In the genomic region with DNA sequence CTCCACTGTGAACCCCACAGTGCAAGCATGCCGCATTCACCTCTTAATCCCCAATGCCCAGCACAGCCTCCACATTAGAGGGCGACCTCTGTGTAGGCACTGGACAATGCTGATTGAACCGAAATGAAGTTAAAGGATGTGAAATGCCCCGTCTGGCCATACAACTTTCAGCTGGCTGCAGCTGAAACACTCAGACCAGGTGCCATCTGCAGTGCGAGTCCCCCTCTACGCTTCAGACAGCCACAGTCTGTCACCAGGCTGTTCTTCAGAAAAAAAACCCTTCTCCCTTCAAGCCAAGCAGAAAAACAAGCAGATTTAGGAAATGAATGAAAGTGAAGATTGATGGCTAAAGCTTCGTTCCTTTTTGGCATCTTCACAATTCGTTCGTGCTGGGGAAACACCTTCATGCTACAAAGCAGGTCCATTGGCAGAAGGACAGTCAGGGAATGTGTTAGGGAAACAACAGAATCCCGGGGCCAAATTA, we compare ENCODE assay signal across 1 cellular context.
TF ChIP-seq lines count a peak whose summit lies in the region.

No MANE protein-coding gene starts in this region.

TF ChIP-seq in K562, 482 proteins besides CTCF, POLR2A, EP300 and RAD21 (continued from another document):
- TF ChIP-seq BRD4 (IDR thresholded peaks at IDR 0.05) (0 out of 2 replicates have a peak, but pooled peaks have one; percentile 1), KDM4B (IDR thresholded peaks at IDR 0.05; ENCODE audit: borderline replicate concordance in 2 of 2, low read depth in 1 of 2) (no peak), DMBX1 (CRISPR knock-in tag; IDR thresholded peaks at IDR 0.05; ENCODE audit: borderline replicate concordance) (peak; percentile 65; the same call in 1 of the 2 replicates), MBD2 (IDR thresholded peaks at IDR 0.05; ENCODE audit: borderline replicate concordance, low read depth) (peak; percentile 33; the same call in 1 of the 2 replicates), DDX20 (tag; IDR thresholded peaks at IDR 0.05; ENCODE audit: low read depth) (peak; percentile 27; the same call in 1 of the 2 replicates), SMAD4 (CRISPR knock-in tag; conservative IDR thresholded peaks at IDR 0.05) (peak; percentile 64; the same call in 1 of the 2 replicates), BCOR (IDR thresholded peaks at IDR 0.05) (no peak), KLF6 (CRISPR knock-in tag; IDR thresholded peaks at IDR 0.05; ENCODE audit: borderline replicate concordance) (0 out of 2 replicates have a peak, but pooled peaks have one; percentile 7)
- TF ChIP-seq, protein P1, sequence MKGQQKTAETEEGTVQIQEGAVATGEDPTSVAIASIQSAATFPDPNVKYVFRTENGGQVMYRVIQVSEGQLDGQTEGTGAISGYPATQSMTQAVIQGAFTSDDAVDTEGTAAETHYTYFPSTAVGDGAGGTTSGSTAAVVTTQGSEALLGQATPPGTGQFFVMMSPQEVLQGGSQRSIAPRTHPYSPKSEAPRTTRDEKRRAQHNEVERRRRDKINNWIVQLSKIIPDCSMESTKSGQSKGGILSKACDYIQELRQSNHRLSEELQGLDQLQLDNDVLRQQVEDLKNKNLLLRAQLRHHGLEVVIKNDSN (CRISPR knock-in tag; IDR thresholded peaks at IDR 0.05), result peak; percentile 53; the same call in 1 of the 2 replicates
- TF ChIP-seq, protein P2, sequence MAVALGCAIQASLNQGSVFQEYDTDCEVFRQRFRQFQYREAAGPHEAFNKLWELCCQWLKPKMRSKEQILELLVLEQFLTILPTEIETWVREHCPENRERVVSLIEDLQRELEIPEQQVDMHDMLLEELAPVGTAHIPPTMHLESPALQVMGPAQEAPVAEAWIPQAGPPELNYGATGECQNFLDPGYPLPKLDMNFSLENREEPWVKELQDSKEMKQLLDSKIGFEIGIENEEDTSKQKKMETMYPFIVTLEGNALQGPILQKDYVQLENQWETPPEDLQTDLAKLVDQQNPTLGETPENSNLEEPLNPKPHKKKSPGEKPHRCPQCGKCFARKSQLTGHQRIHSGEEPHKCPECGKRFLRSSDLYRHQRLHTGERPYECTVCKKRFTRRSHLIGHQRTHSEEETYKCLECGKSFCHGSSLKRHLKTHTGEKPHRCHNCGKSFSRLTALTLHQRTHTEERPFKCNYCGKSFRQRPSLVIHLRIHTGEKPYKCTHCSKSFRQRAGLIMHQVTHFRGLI (CRISPR knock-in tag; IDR thresholded peaks at IDR 0.05), result no peak
- TF ChIP-seq, protein P3, sequence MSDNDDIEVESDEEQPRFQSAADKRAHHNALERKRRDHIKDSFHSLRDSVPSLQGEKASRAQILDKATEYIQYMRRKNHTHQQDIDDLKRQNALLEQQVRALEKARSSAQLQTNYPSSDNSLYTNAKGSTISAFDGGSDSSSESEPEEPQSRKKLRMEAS (CRISPR knock-in tag; IDR thresholded peaks at IDR 0.05), result 0 out of 2 replicates have a peak, but pooled peaks have one; percentile 15
- TF ChIP-seq, protein P4, sequence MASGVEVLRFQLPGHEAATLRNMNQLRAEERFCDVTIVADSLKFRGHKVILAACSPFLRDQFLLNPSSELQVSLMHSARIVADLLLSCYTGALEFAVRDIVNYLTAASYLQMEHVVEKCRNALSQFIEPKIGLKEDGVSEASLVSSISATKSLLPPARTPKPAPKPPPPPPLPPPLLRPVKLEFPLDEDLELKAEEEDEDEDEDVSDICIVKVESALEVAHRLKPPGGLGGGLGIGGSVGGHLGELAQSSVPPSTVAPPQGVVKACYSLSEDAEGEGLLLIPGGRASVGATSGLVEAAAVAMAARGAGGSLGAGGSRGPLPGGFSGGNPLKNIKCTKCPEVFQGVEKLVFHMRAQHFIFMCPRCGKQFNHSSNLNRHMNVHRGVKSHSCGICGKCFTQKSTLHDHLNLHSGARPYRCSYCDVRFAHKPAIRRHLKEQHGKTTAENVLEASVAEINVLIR (CRISPR knock-in tag; IDR thresholded peaks at IDR 0.05), result no peak
